In genomic region chr17:42519546-42520444, GRCh38 we compare ENCODE assay signal across 8 cellular contexts. TPM values are rescaled to one million over a fixed set of nuclear protein-coding genes. Genes with fewer than 3 reads are reported as not detected.
A peak's percentile ranks its signal among the peaks of the same experiment; 100 is the strongest.
DNase-seq lines count a peak whose midpoint lies in the region; ATAC-seq and TF ChIP-seq lines count a peak whose summit lies in the region.

No MANE protein-coding gene starts in this region.

- TF ChIP-seq CTCF in ascending aorta (IDR thresholded peaks at IDR 0.05) (no peak), left ventricle myocardium inferior (IDR thresholded peaks at IDR 0.05; ENCODE audit: borderline replicate concordance) (no peak)

- peaks cover 13% of the 10 kb centered on the region for H3K27me3 Mint-ChIP-seq in activated T-cell treated with anti-CD3 and anti-CD28 coated beads, Interleukin-2, amount 50 U/mL, for 72 hours (ENCODE audit: low read depth)

- H3K9me3 ChIP-seq in HAP-1 (no peaks in the 10 kb centered on the region), ascending aorta (no peaks in the 10 kb centered on the region), left ventricle myocardium inferior (replicated peaks) (no peaks in the 10 kb centered on the region)

- peaks cover 18% of the 10 kb centered on the region for H3K36me3 ChIP-seq in HAP-1 (replicated peaks)
- peaks cover 0 to 14% of the 10 kb centered on the region in 2 donors for H3K36me3 ChIP-seq in ascending aorta
- peaks cover 20% of the 10 kb centered on the region for H3K36me3 ChIP-seq in left ventricle myocardium inferior

- H3K27ac ChIP-seq in ascending aorta: peak overlapping the region; percentile 96 to 97
- H3K27ac ChIP-seq in left ventricle myocardium inferior (replicated peaks): peak overlapping the region; percentile 98

- H3K4me3 ChIP-seq in HAP-1: no peak overlapping the region
- H3K4me3 ChIP-seq in ascending aorta: peak overlapping the region; percentile 2 to 9
- H3K4me3 ChIP-seq in left ventricle myocardium inferior: peak overlapping the region; percentile 37

- no peak overlapping the region for H3K27ac Mint-ChIP-seq in activated T-cell treated with anti-CD3 and anti-CD28 coated beads, Interleukin-2, amount 50 U/mL, for 72 hours

- no peaks in the 10 kb centered on the region for H3K27me3 ChIP-seq in HAP-1 (ENCODE audit: low read depth)
- no peaks in the 10 kb centered on the region for H3K27me3 ChIP-seq in ascending aorta
- H3K27me3 ChIP-seq in left ventricle myocardium inferior (ENCODE audit: low read depth): no peaks in the 10 kb centered on the region

- intact Hi-C loops in ascending aorta (cut with DNase I): loop anchor here (2.0 to 5.0 kb wide), 4 partner anchors 61 to 158 kb away; partner anchors contain the start of genes ATP6V0A1 and PLEKHH3
- intact Hi-C loops in left ventricle myocardium inferior (cut with micrococcal nuclease): loop anchor here (5.0 kb wide), 1 partner anchor 92 kb away; no protein-coding TSS in a partner anchor

- peak; percentile 47 to 62 for DNase-seq in HAP-1 (ENCODE audit: low spot score in 2 of 2)
- DNase-seq in ascending aorta (ENCODE audit: low spot score in 2 of 2): peak; percentile 77 to 98
- DNase-seq in left ventricle myocardium inferior: peak; percentile 90
- DNase-seq in pulmonary artery endothelial cell (ENCODE audit: low read depth, low spot score): peak; percentile 96
- DNase-seq in activated CD8-positive, alpha-beta memory T cell treated with anti-CD3 and anti-CD28 coated beads for 24 hours: no peak
- DNase-seq in activated T-cell treated with anti-CD3 and anti-CD28 coated beads, Interleukin-2, amount 50 U/mL, for 72 hours: no peak

- in situ Hi-C loops in HAP-1 (cut with MboI; ENCODE audit: low sequenced_read_pairs): loop anchor here (10.0 kb wide), 2 partner anchors 95 to 195 kb away; partner anchors contain the start of gene CAVIN1

- no peaks in the 10 kb centered on the region for H3K9me3 Mint-ChIP-seq in activated T-cell treated with anti-CD3 and anti-CD28 coated beads, Interleukin-2, amount 50 U/mL, for 72 hours

- H3K4me1 Mint-ChIP-seq in activated T-cell treated with anti-CD3 and anti-CD28 coated beads, Interleukin-2, amount 50 U/mL, for 72 hours (ENCODE audit: low read depth): peaks cover 26% of the 10 kb centered on the region

- no peak overlapping the region for H3K4me3 Mint-ChIP-seq in activated T-cell treated with anti-CD3 and anti-CD28 coated beads, Interleukin-2, amount 50 U/mL, for 72 hours

- no peak for ATAC-seq in GM19452 (IDR thresholded peaks at IDR 0.05; ENCODE audit: unreplicated experiment)
- ATAC-seq in GM18870 (IDR thresholded peaks at IDR 0.05; ENCODE audit: unreplicated experiment): no peak
- no peak for ATAC-seq in activated T-cell treated with anti-CD3 and anti-CD28 coated beads, Interleukin-2, amount 50 U/mL, for 72 hours (replicated peaks in 1 of 2)

- no peaks in the 10 kb centered on the region for H3K36me3 Mint-ChIP-seq in activated T-cell treated with anti-CD3 and anti-CD28 coated beads, Interleukin-2, amount 50 U/mL, for 72 hours (ENCODE audit: insufficient read depth in 2 of 2)

- H3K4me1 ChIP-seq in HAP-1 (peaks cover 17% of the 10 kb centered on the region), ascending aorta (peaks cover 60 to 79% of the 10 kb centered on the region in 2 donors), left ventricle myocardium inferior (peaks cover 85% of the 10 kb centered on the region)

RNA-seq across cellular contexts. Expression of gene NAGLU, which starts 16.2 kb away (rescaled TPM):
- total RNA-seq in ascending aorta: 94.7 TPM
- total RNA-seq in left ventricle myocardium inferior: 7.7 TPM
- total RNA-seq in pulmonary artery endothelial cell: 23.2 and 30.3 TPM in 2 replicates
- total RNA-seq in activated T-cell treated with anti-CD3 and anti-CD28 coated beads, Interleukin-2, amount 50 U/mL, for 72 hours: 1 to 10 TPM; 9.4 to 9.8 TPM

RNA-seq across cellular contexts. Expression of gene HSD17B1, which starts 32.9 kb away (rescaled TPM):
- total RNA-seq in ascending aorta: not detected
- total RNA-seq in left ventricle myocardium inferior: 0.99 TPM
- total RNA-seq in pulmonary artery endothelial cell: 0.18 and 0.79 TPM in 2 replicates
- total RNA-seq in activated T-cell treated with anti-CD3 and anti-CD28 coated beads, Interleukin-2, amount 50 U/mL, for 72 hours: 1 to 10 TPM; 1.3 to 1.8 TPM

RNA-seq across cellular contexts. Expression of gene COASY, which starts 42.2 kb away (rescaled TPM):
- total RNA-seq in ascending aorta: 10.9 TPM
- 48.8 TPM for total RNA-seq in left ventricle myocardium inferior
- 13.8 and 14.5 TPM in 2 replicates for total RNA-seq in pulmonary artery endothelial cell
- total RNA-seq in activated T-cell treated with anti-CD3 and anti-CD28 coated beads, Interleukin-2, amount 50 U/mL, for 72 hours: 10 to 100 TPM; 98.2 to 98.5 TPM

RNA-seq across cellular contexts. Expression of gene MLX, which starts 47.1 kb away (rescaled TPM):
- total RNA-seq in ascending aorta: 15.8 TPM
- total RNA-seq in left ventricle myocardium inferior: 79.7 TPM
- total RNA-seq in pulmonary artery endothelial cell: 33.2 and 44.8 TPM in 2 replicates
- 10 to 100 TPM; 38.8 to 41.2 TPM for total RNA-seq in activated T-cell treated with anti-CD3 and anti-CD28 coated beads, Interleukin-2, amount 50 U/mL, for 72 hours

RNA-seq across cellular contexts. Expression of gene PSMC3IP, which starts 57.7 kb away (rescaled TPM):
- 2.9 TPM for total RNA-seq in ascending aorta
- total RNA-seq in left ventricle myocardium inferior: 2.5 TPM
- 7.6 and 9.2 TPM in 2 replicates for total RNA-seq in pulmonary artery endothelial cell
- 10 to 100 TPM; 31.7 to 40.7 TPM for total RNA-seq in activated T-cell treated with anti-CD3 and anti-CD28 coated beads, Interleukin-2, amount 50 U/mL, for 72 hours

Comparison
In these comparisons a context has a peak if more than half of its experiments do, and no peak if none do; other contexts are left out.
1. DNase-seq: peak in HAP-1 (2 of 2), ascending aorta (2 of 2), left ventricle myocardium inferior (single experiment) and pulmonary artery endothelial cell (single experiment); none in activated CD8-positive, alpha-beta memory T cell treated with anti-CD3 and anti-CD28 coated beads for 24 hours (single experiment) and activated T-cell treated with anti-CD3 and anti-CD28 coated beads, Interleukin-2, amount 50 U/mL, for 72 hours (0 of 2).